In the genomic region with DNA sequence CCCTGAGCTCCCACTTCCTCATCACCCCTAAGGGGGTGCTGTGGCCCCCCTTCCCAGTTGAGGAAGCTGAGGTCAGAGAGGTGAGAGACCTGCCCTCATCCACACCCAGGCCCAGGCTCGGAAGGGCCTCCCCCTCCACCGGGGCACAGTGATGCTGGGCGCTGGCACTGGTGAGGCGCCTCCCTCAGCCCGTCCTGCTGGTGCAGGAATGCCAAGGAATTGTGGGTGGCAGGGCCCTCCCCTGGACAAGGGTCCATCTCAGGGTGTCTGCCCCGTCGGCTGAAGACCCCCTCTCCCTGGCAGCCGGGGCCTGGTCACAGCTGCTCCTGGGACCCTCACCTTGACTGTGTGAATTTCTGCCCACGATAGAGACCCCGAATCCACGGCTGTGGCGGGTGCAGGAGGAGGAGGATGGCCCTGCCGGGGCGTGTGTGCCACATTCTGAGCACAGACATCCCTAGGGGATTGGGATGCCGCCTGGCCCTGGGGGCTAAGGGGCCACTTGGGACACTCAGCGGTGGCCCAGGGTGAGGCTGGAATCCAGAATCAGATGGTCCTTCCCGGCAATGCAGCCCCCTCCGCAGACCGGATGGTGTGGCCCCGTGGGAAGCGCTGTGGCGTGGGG, we compare ENCODE assay signal across 35 cellular contexts.
A peak's percentile ranks its signal among the peaks of the same experiment; 100 is the strongest.
DNase-seq lines count a peak whose midpoint lies in the region; ATAC-seq and FAIRE-seq lines count a peak whose summit lies in the region.
"Had no signal": no experiment of that assay in that cellular context is flagged by ENCODE, and none has a peak within 500 bp of the region (broad histone marks: within the 10 kb centered on the region; RNA-seq: fewer than 3 reads in every experiment).

No MANE protein-coding gene starts in this region.

- H3K36me3 Mint-ChIP-seq in stimulated activated memory B cell treated with anti-CD40 and anti-IgM and Interleukin-4, amounts not matched to agents 10 μg/mL and 1 μg/mL and 100 μg/mL, for 72 hours, result no peaks in the 10 kb centered on the region
- H3K36me3 Mint-ChIP-seq: CD14-positive monocyte; CD4-positive, alpha-beta memory T cell; CD4-positive, CD25-positive, alpha-beta regulatory T cell; CD8-positive, alpha-beta memory T cell; CD8-positive, alpha-beta T cell had no signal

- peak overlapping the region; percentile 94 for H2BK12ac ChIP-seq in neuronal stem cell (ENCODE audit: low read length)

- H3K79me1 ChIP-seq in neuronal stem cell (ENCODE audit: low read depth, low read length), result no peaks in the 10 kb centered on the region

- peaks cover 9% of the 10 kb centered on the region for H3K4me1 Mint-ChIP-seq in stimulated activated memory B cell treated with anti-CD40 and anti-IgM and Interleukin-4, amounts not matched to agents 10 μg/mL and 1 μg/mL and 100 μg/mL, for 72 hours

- H3K18ac ChIP-seq in neuronal stem cell (ENCODE audit: low read length), result peak overlapping the region; percentile 76

- peak overlapping the region; percentile 24 for H2BK15ac ChIP-seq in neuronal stem cell (ENCODE audit: low read length)

- H3K4me3 Mint-ChIP-seq in stimulated activated memory B cell treated with anti-CD40 and anti-IgM and Interleukin-4, amounts not matched to agents 10 μg/mL and 1 μg/mL and 100 μg/mL, for 72 hours, result no peak overlapping the region
- H3K4me3 Mint-ChIP-seq: B cell; CD14-positive monocyte; CD4-positive, alpha-beta memory T cell; CD4-positive, alpha-beta T cell; CD4-positive, CD25-positive, alpha-beta regulatory T cell; CD8-positive, alpha-beta memory T cell; CD8-positive, alpha-beta T cell had no signal

- H2AK5ac ChIP-seq in neuronal stem cell (ENCODE audit: low read depth, low read length), result peak overlapping the region; percentile 96

- peaks cover 39% of the 10 kb centered on the region for H3K27me3 ChIP-seq in BLaER1
- peaks cover 30 to 51% (median 39%) of the 10 kb centered on the region in 11 experiments for H3K27me3 ChIP-seq in BLaER1 treated with 17β-estradiol and CSF1 and Interleukin-3, amounts not matched to agents 10 nM and 100 nM
- H3K27me3 ChIP-seq in neuronal stem cell (ENCODE audit: control insufficient read depth in 3 of 3, insufficient read depth in 3 of 3, low read depth in 1 of 3, low read length in 3 of 3), result peaks cover 3 to 45% (median 10%) of the 10 kb centered on the region in 3 experiments

- H2AFZ ChIP-seq in neuronal stem cell (ENCODE audit: low read length), result no peak overlapping the region

- no peak for DNase-seq in neuronal stem cell (ENCODE audit: low spot score)
- DNase-seq in NOMO-1 (lab: John Stamatoyannopoulos, UW; ENCODE audit: unreplicated experiment in 2 of 2), result no peak
- no peak for DNase-seq in frontal cortex (ENCODE audit: low spot score in 2 of 2)
- DNase-seq in medulla oblongata (ENCODE audit: extremely low spot score), result no peak
- DNase-seq: 8988T; ACHN; AML-193; BE2C; C1 segment of cervical spinal cord; Caco-2; Calu3; CD4-positive, alpha-beta memory T cell; CD4-positive, alpha-beta T cell; CD4-positive, CD25-positive, alpha-beta regulatory T cell; CD8-positive, alpha-beta memory T cell; CD8-positive, alpha-beta T cell; COR-L47; DMS 273 treated with DMSO at 0.1 percent for 48 hours; DMS153; DMS53; DMS79; DMS79 treated with DMSO at 0.1 percent for 48 hours; DND-41; EL had no signal

- no peak overlapping the region for H4K91ac ChIP-seq in neuronal stem cell (ENCODE audit: low read depth, low read length, poor library complexity)

- peak overlapping the region; percentile 75 for H2BK5ac ChIP-seq in neuronal stem cell (ENCODE audit: low read length)

- H2BK120ac ChIP-seq in neuronal stem cell (ENCODE audit: low read depth, low read length), result no peak overlapping the region

- no peak overlapping the region for H3K27ac ChIP-seq in BLaER1
- no peak overlapping the region for H3K27ac ChIP-seq in BLaER1 treated with 17β-estradiol and CSF1 and Interleukin-3, amounts not matched to agents 10 nM and 100 nM
- H3K27ac ChIP-seq in neuronal stem cell (replicated peaks; ENCODE audit: low read length), result no peak overlapping the region
- H3K27ac ChIP-seq: 22Rv1, A549, C4-2B had no signal

- no peak overlapping the region for H3K27ac Mint-ChIP-seq in stimulated activated memory B cell treated with anti-CD40 and anti-IgM and Interleukin-4, amounts not matched to agents 10 μg/mL and 1 μg/mL and 100 μg/mL, for 72 hours
- H3K27ac Mint-ChIP-seq: B cell; CD4-positive, alpha-beta memory T cell; CD4-positive, alpha-beta T cell; CD4-positive, CD25-positive, alpha-beta regulatory T cell; CD8-positive, alpha-beta memory T cell; CD8-positive, alpha-beta T cell had no signal

- H3K36me3 ChIP-seq in BLaER1 (no peaks in the 10 kb centered on the region), neuronal stem cell (replicated peaks in 1 of 2; ENCODE audit: control insufficient read depth in 2 of 2, insufficient read depth in 2 of 2, low read length in 2 of 2) (no peaks in the 10 kb centered on the region)
- no peaks in the 10 kb centered on the region for H3K36me3 ChIP-seq in BLaER1 treated with 17β-estradiol and CSF1 and Interleukin-3, amounts not matched to agents 10 nM and 100 nM
- H3K36me3 ChIP-seq: BE2C had no signal

- no peak for FAIRE-seq in frontal cortex (lab: Jason Lieb, UNC)
- FAIRE-seq: A204.1, A549, D721Med had no signal

- WGBS in neuronal stem cell (ENCODE audit: extremely low coverage in 2 of 2, insufficient read length in 2 of 2, insufficient replicate concordance in 1 of 2), 2 donors, result no CpG with 5 or more reads among the region's 22 CpGs

- ATAC-seq in stimulated activated memory B cell treated with anti-CD40 and anti-IgM and Interleukin-4, amounts not matched to agents 10 μg/mL and 1 μg/mL and 100 μg/mL, for 72 hours, result peak; percentile 5
- ATAC-seq in HG03045 (IDR thresholded peaks at IDR 0.05; ENCODE audit: unreplicated experiment), result no peak
- ATAC-seq: A549; CD8-positive, alpha-beta T cell had no signal

- no peaks in the 10 kb centered on the region for H3K9me3 Mint-ChIP-seq in stimulated activated memory B cell treated with anti-CD40 and anti-IgM and Interleukin-4, amounts not matched to agents 10 μg/mL and 1 μg/mL and 100 μg/mL, for 72 hours
- H3K9me3 Mint-ChIP-seq: CD4-positive, alpha-beta T cell; CD8-positive, alpha-beta T cell had no signal

- H3K14ac ChIP-seq in neuronal stem cell (ENCODE audit: low read length), result peak overlapping the region; percentile 71

- H3K4me1 ChIP-seq in BLaER1, result peaks cover 48% of the 10 kb centered on the region
- H3K4me1 ChIP-seq in BLaER1 treated with 17β-estradiol and CSF1 and Interleukin-3, amounts not matched to agents 10 nM and 100 nM, result peaks cover 11 to 45% (median 38%) of the 10 kb centered on the region in 10 experiments
- H3K4me1 ChIP-seq in neuronal stem cell (ENCODE audit: control insufficient read depth in 2 of 2, insufficient read depth in 1 of 2, low read depth in 1 of 2, low read length in 2 of 2), result peaks cover 5 to 6% of the 10 kb centered on the region in 2 donors
- H3K4me1 ChIP-seq: BE2C had no signal

- no peak overlapping the region for H3K9ac ChIP-seq in BLaER1
- H3K9ac ChIP-seq in BLaER1 treated with 17β-estradiol and CSF1 and Interleukin-3, amounts not matched to agents 10 nM and 100 nM, result no peak overlapping the region
- peak overlapping the region; percentile 21 for H3K9ac ChIP-seq in neuronal stem cell (ENCODE audit: low read depth, low read length, poor library complexity)

- H3K23ac ChIP-seq in neuronal stem cell (ENCODE audit: low read depth, low read length, poor library complexity), result peak overlapping the region; percentile 65

- no peak overlapping the region for H4K8ac ChIP-seq in neuronal stem cell (ENCODE audit: low read depth, low read length)

- peaks cover 73% of the 10 kb centered on the region for H3K27me3 Mint-ChIP-seq in stimulated activated memory B cell treated with anti-CD40 and anti-IgM and Interleukin-4, amounts not matched to agents 10 μg/mL and 1 μg/mL and 100 μg/mL, for 72 hours

- H3K9me3 ChIP-seq in BLaER1 (0 out of 2 replicates have a peak, but pooled peaks cover 6% of the 10 kb centered on the region), neuronal stem cell (replicated peaks in 1 of 2; ENCODE audit: control insufficient read depth in 2 of 2, insufficient read depth in 1 of 2, low read depth in 1 of 2, low read length in 2 of 2) (peaks cover 0 to 3% of the 10 kb centered on the region in 2 donors)
- H3K9me3 ChIP-seq in BLaER1 treated with 17β-estradiol and CSF1 and Interleukin-3, amounts not matched to agents 10 nM and 100 nM (replicated peaks in 1 of 11), result peaks cover 0 to 11% (median 6%) of the 10 kb centered on the region in 11 experiments; a peak in 10 of 22 replicates
- H3K9me3 ChIP-seq: BE2C had no signal

- no peak overlapping the region for H3K4me3 ChIP-seq in BLaER1
- H3K4me3 ChIP-seq in BLaER1 treated with 17β-estradiol and CSF1 and Interleukin-3, amounts not matched to agents 10 nM and 100 nM, result no peak overlapping the region
- H3K4me3 ChIP-seq in neuronal stem cell (ENCODE audit: low read length in 2 of 2), result no peak overlapping the region
- H3K4me3 ChIP-seq: A549 had no signal

- peak overlapping the region; percentile 47 for H3K4me2 ChIP-seq in BLaER1
- H3K4me2 ChIP-seq in BLaER1 treated with 17β-estradiol and CSF1 and Interleukin-3, amounts not matched to agents 10 nM and 100 nM, result peak overlapping the region in 9 of 11 experiments; percentile 0 to 76 (median 40); a peak in 15 of 22 replicates
- H3K4me2 ChIP-seq in neuronal stem cell (ENCODE audit: insufficient read depth, low read length, poor library complexity, severe bottlenecking), result no peak overlapping the region
- H3K4me2 ChIP-seq: A549 had no signal

- no peak overlapping the region for H3K4ac ChIP-seq in neuronal stem cell (ENCODE audit: low read length)

- H4K20me1 ChIP-seq in BLaER1, result peaks cover 18% of the 10 kb centered on the region
- peaks cover 0 to 58% (median 13%) of the 10 kb centered on the region in 11 experiments; a peak in 14 of 22 replicates for H4K20me1 ChIP-seq in BLaER1 treated with 17β-estradiol and CSF1 and Interleukin-3, amounts not matched to agents 10 nM and 100 nM
